22 cellular contexts compared by ENCODE assay signal in genomic region chr2:171709011-171709685, GRCh38.
"Had no signal": no experiment of that assay in that cellular context is flagged by ENCODE, and none has a peak within 500 bp of the region (broad histone marks: within the 10 kb centered on the region; RNA-seq: fewer than 3 reads in every experiment).

No MANE protein-coding gene starts in this region.

- H3K36me3 ChIP-seq: transverse colon, uterus had no signal

- H3K27me3 ChIP-seq: transverse colon, uterus had no signal

- H3K9me3 ChIP-seq: transverse colon, uterus had no signal

- FAIRE-seq: astrocyte had no signal

- H3K4me1 ChIP-seq: uterus had no signal

- H3K27ac ChIP-seq: transverse colon, uterus had no signal

- ATAC-seq: activated T-cell treated with anti-CD3 and anti-CD28 coated beads, Interleukin-2, amount 50 U/mL, for 4 hours; left cardiac atrium; sciatic nerve; stimulated activated naive B cell treated with anti-CD40 and anti-IgM and Interleukin-4, amounts not matched to agents 10 μg/mL and 1 μg/mL and 100 μg/mL, for 72 hours; T-cell had no signal

- DNase-seq: activated B cell treated with CpG ODN at 0.5 μM for 24 hours; activated CD4-positive, alpha-beta T cell treated with anti-CD3 and anti-CD28 coated beads for 4 hours; activated CD4-positive, alpha-beta T cell treated with anti-CD3 and anti-CD28 coated beads, Interleukin-2, amount 50 U/mL, for 48 hours; activated CD8-positive, alpha-beta memory T cell treated with anti-CD3 and anti-CD28 coated beads, Interleukin-2, amount 50 U/mL, for 48 hours; activated naive CD4-positive, alpha-beta T cell; activated T-cell treated with anti-CD3 and anti-CD28 coated beads, Interleukin-2, amount 50 U/mL, for 4 hours; cortex of kidney; endodermal cell; foreskin fibroblast; immature natural killer cell; left cardiac atrium; mesenchymal stem cell; nephron progenitor cell; stimulated activated CD4-positive, alpha-beta T cell treated with anti-CD3 and anti-CD28 coated beads, Interleukin-15, amount 100 ng/mL, for 24 hours; stimulated activated CD8-positive, alpha-beta memory T cell treated with anti-CD3 and anti-CD28 coated beads, Interleukin-4, amount 100 ng/mL, for 48 hours; stimulated activated naive B cell treated with anti-CD40 and anti-IgM and Interleukin-4, amounts not matched to agents 10 μg/mL and 1 μg/mL and 100 μg/mL, for 72 hours; T-cell; transverse colon; uterus had no signal

- H3K4me2 ChIP-seq: smooth muscle cell had no signal

- H3K4me3 ChIP-seq: smooth muscle cell, transverse colon, uterus had no signal
